In genomic region chr6:42200035-42200434, GRCh38 we compare ENCODE assay signal across 10 cellular contexts. TPM values are rescaled to one million over a fixed set of nuclear protein-coding genes. Genes with fewer than 3 reads are reported as not detected.
DNase-seq lines count a peak whose midpoint lies in the region; ATAC-seq and TF ChIP-seq lines count a peak whose summit lies in the region.
"Had no signal": no experiment of that assay in that cellular context is flagged by ENCODE, and none has a peak within 500 bp of the region (broad histone marks: within the 10 kb centered on the region; RNA-seq: fewer than 3 reads in every experiment).

No MANE protein-coding gene starts in this region.

- H3K4me1 ChIP-seq in SJSA1 (replicated peaks), result peaks cover 28% of the 10 kb centered on the region
- H3K4me1 ChIP-seq in skeletal muscle satellite cell (ENCODE audit: control insufficient read depth, insufficient read depth, low read length), result peaks cover 48% of the 10 kb centered on the region
- H3K4me1 ChIP-seq in ovary (ENCODE audit: insufficient read depth), result no peaks in the 10 kb centered on the region

- no peaks in the 10 kb centered on the region for H3K27me3 ChIP-seq in SJSA1 (replicated peaks)
- H3K27me3 ChIP-seq in skeletal muscle satellite cell (ENCODE audit: control insufficient read depth, insufficient read depth, low read length), result no peaks in the 10 kb centered on the region
- H3K27me3 ChIP-seq in ovary, result no peaks in the 10 kb centered on the region

- DNase-seq in GM04503 (ENCODE audit: low read depth) (peak; percentile 86), SJSA1 (ENCODE audit: low read depth in 1 of 2, low spot score in 2 of 2) (peak in 1 of 2 experiments; percentile 70), fibroblast of the conjunctiva (ENCODE audit: low read depth) (peak; percentile 77), iPS-NIHi7 (ENCODE audit: extremely low spot score) (no peak), ovary (no peak), RPMI8226 (no peak)
- DNase-seq: NCI-H1436 had no signal

- H3K4me2 ChIP-seq in skeletal muscle satellite cell (ENCODE audit: low read length), result peak overlapping the region; percentile 24

- H3K36me3 ChIP-seq in SJSA1, result peaks cover 15% of the 10 kb centered on the region
- no peaks in the 10 kb centered on the region for H3K36me3 ChIP-seq in skeletal muscle satellite cell (ENCODE audit: insufficient read depth, low read length)
- no peaks in the 10 kb centered on the region for H3K36me3 ChIP-seq in ovary

- ATAC-seq in HG02588 (IDR thresholded peaks at IDR 0.05; ENCODE audit: unreplicated experiment), result no peak

- TF ChIP-seq POLR2A in ovary (IDR thresholded peaks at IDR 0.05), result no peak

- 4 to 8% (median 6%) methylated on average over 1 of the region's 1 CpG for WGBS in ovary, 3 donors

- no peak overlapping the region for H3K9ac ChIP-seq in skeletal muscle satellite cell (ENCODE audit: low read depth, low read length)

- TF ChIP-seq CTCF in ovary (IDR thresholded peaks at IDR 0.05), result no peak

- no peak for TF ChIP-seq EP300 in ovary (IDR thresholded peaks at IDR 0.05)

- H3K4me3 ChIP-seq in SJSA1 (no peak overlapping the region), skeletal muscle satellite cell (ENCODE audit: low read length) (no peak overlapping the region), ovary (no peak overlapping the region)

- intact Hi-C loops in ovary (cut with DNase I), result no loop called here

- H3K9me3 ChIP-seq in SJSA1 (replicated peaks) (no peaks in the 10 kb centered on the region), skeletal muscle satellite cell (replicated peaks; ENCODE audit: low read length) (no peaks in the 10 kb centered on the region), ovary (no peaks in the 10 kb centered on the region)

- H3K27ac ChIP-seq in SJSA1 (peak overlapping the region; percentile 46), ovary (no peak overlapping the region)

RNA-seq across cellular contexts. Expression of gene GUCA1B, which starts 5.3 kb away (rescaled TPM):
- 1.4 TPM in 1 of 2 replicates, not detected in the other for total RNA-seq in SJSA1 (2014; rRNA removed; shearing (Covaris generic))
- 0.44 TPM in 1 of 2 replicates, not detected in the other for total RNA-seq in skeletal muscle satellite cell (2012; rRNA removed)
- 1 to 10 TPM in 5 of 7 donors, under 1 TPM in 1, not detected in 1; 0.34 to 2.9 (median 1.5) TPM for total RNA-seq in ovary
- 1 to 10 TPM in 1 of 2 donors, under 1 TPM in 1; 0.40 to 1.3 TPM for polyA plus RNA-seq in ovary

RNA-seq across cellular contexts. Expression of gene MRPS10, which starts 17.6 kb away (rescaled TPM):
- total RNA-seq in SJSA1 (2014; rRNA removed; shearing (Covaris generic)), result 54.4 and 91.1 TPM in 2 replicates
- total RNA-seq in skeletal muscle satellite cell (2012; rRNA removed), result 49.1 and 57.8 TPM in 2 replicates
- total RNA-seq in ovary, result 10 to 100 TPM; 14.9 to 30.5 (median 24.6) TPM
- 10 to 100 TPM; 19.4 to 37.3 TPM for polyA plus RNA-seq in ovary

RNA-seq across cellular contexts. Expression of gene GUCA1A, which starts 26.9 kb away (rescaled TPM):
- total RNA-seq in SJSA1 (2014; rRNA removed; shearing (Covaris generic)), result not detected in 2 replicates
- total RNA-seq in skeletal muscle satellite cell (2012; rRNA removed), result not detected in 2 replicates
- total RNA-seq in ovary, result not detected
- polyA plus RNA-seq in ovary, result under 1 TPM in 1 of 2 donors, not detected in 1; 0.06 TPM
- total RNA-seq: posterior vena cava had no signal

RNA-seq across cellular contexts. Expression of gene C6orf132, which starts 57.6 kb away (rescaled TPM):
- not detected in 2 replicates for total RNA-seq in SJSA1 (2014; rRNA removed; shearing (Covaris generic))
- total RNA-seq in skeletal muscle satellite cell (2012; rRNA removed), result 4.3 and 5.5 TPM in 2 replicates
- total RNA-seq in ovary, result 10 to 100 TPM in 1 of 7 donors, 1 to 10 TPM in 3, under 1 TPM in 3; 0.05 to 14.1 (median 1.1) TPM
- polyA plus RNA-seq in ovary, result 1 to 10 TPM in 1 of 2 donors, under 1 TPM in 1; 0.34 to 3.0 TPM

Comparison
In these comparisons a context has a peak if more than half of its experiments do, and no peak if none do; other contexts are left out.
1. DNase-seq: peak in GM04503 (single experiment) and fibroblast of the conjunctiva (single experiment); none in iPS-NIHi7 (single experiment), ovary (0 of 5) and RPMI8226 (single experiment).